Comparison of ENCODE assay signal across 8 cellular contexts in the genomic region with DNA sequence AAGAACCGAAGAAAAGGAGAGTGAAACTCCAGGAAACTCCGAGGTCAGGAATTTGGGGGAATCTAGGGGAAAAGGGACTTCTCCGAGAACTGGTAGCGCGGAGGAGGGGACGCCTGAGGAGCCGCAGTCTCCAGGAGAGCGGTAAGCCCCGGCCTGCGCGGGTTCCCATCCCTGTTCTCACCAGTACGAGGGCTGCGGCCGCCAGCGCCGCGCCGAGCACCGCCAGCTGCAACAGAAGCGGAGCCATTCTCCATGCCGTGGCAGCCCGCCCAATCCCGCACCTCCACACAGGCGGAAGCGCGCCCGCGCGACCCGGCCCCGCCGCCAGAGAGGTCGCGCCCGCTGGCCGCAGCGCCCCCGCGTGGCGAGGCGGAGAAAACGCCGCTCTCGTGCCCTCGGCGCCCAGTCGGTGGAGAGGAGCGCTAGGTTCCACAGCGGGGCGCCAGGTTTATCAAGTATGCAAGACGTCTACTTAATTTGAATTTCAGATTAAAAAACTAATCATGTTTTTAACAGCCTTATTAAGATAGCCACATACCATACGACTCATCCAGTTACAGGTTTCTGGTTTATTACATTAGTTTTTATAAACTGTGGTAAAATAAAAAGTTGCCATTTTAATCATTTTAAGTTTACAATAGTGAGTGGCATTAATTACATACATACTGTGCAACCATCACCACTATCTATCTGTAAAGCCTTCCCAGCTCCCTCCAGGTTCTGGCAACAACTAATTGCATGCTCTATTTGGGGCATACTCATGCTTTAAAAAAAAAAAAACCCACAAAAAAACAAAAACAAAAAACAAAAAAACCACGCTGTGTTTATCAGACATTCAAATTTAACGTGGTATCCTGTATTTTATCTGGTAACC. TPM values are rescaled to one million over a fixed set of nuclear protein-coding genes. Genes with fewer than 3 reads are reported as not detected.
DNase-seq lines count a peak whose midpoint lies in the region; ATAC-seq lines count a peak whose summit lies in the region.

A gene with protein sequence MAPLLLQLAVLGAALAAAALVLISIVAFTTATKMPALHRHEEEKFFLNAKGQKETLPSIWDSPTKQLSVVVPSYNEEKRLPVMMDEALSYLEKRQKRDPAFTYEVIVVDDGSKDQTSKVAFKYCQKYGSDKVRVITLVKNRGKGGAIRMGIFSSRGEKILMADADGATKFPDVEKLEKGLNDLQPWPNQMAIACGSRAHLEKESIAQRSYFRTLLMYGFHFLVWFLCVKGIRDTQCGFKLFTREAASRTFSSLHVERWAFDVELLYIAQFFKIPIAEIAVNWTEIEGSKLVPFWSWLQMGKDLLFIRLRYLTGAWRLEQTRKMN (minus strand): TSS at position 287 of the 874 bp plus-strand sequence. CDS start 40 bp downstream, at position 247.

- H3K36me3 ChIP-seq in GM23248 (ENCODE audit: low read depth) = peaks cover 14% of the 10 kb centered on the region

- no peaks in the 10 kb centered on the region for H3K9me2 ChIP-seq in GM23248 (ENCODE audit: insufficient read depth)

- H3K9me3 Mint-ChIP-seq in naive thymus-derived CD8-positive, alpha-beta T cell = peaks cover 0 to 5% (median 0%) of the 10 kb centered on the region in 9 donors

- peaks cover 15% of the 10 kb centered on the region for H3F3A ChIP-seq in GM23248 (ENCODE audit: insufficient read depth)

- WGBS in GM23248 (ENCODE audit: low coverage in 1 of 2, low lambda C conversion rate in 2 of 2, missing lambda C conversion rate in 2 of 2), 2 experiments = 0 to 1% methylated on average over 41 to 52 of the region's 54 CpGs

- H2AFZ ChIP-seq in GM23248 = peak within 1 kb of the TSS; percentile 97

- in situ Hi-C loops in GM23248 (cut with MboI) = loop anchor here (25.0 kb wide), 1 partner anchor 587 kb away; no protein-coding TSS in a partner anchor

- H4K20me1 ChIP-seq in GM23248 (ENCODE audit: insufficient read depth) = 0 out of 2 replicates have a peak, but pooled peaks cover 3% of the 10 kb centered on the region

- POLR2A ChIA-PET in naive thymus-derived CD8-positive, alpha-beta T cell (lab: Charles Lee) = interaction anchor here (0.7 to 5.7 kb wide), 13 partner anchors 10 to 1350 kb away, joined by 3 to 76 read pairs (median 7); partner anchors contain the start of genes SPART, SUPT20H and UFM1

- peaks cover 16% of the 10 kb centered on the region for H3K4me1 ChIP-seq in GM23248 (ENCODE audit: insufficient read depth)

- H3K27me3 ChIP-seq in GM23248 (replicated peaks; ENCODE audit: insufficient read depth) = no peaks in the 10 kb centered on the region

- H3K79me2 ChIP-seq in GM23248 (ENCODE audit: insufficient read depth) = peaks cover 71% of the 10 kb centered on the region

- H3K4me3 Mint-ChIP-seq in naive thymus-derived CD8-positive, alpha-beta T cell = peak within 1 kb of the TSS; percentile 96 to 100 (median 100)

- peak within 1 kb of the TSS; percentile 95 for H3K9ac ChIP-seq in GM23248

- peak within 1 kb of the TSS; percentile 96 for H3K4me2 ChIP-seq in GM23248 (ENCODE audit: unreplicated experiment)

- H3K4me1 Mint-ChIP-seq in naive thymus-derived CD8-positive, alpha-beta T cell = peaks cover 22 to 46% (median 43%) of the 10 kb centered on the region in 4 donors

- H3K27ac Mint-ChIP-seq in naive thymus-derived CD8-positive, alpha-beta T cell = peak within 1 kb of the TSS; percentile 99 to 100 (median 100)

- ATAC-seq in naive thymus-derived CD8-positive, alpha-beta T cell = peak; percentile 63 to 70

- peaks cover 0 to 5% (median 0%) of the 10 kb centered on the region in 5 donors for H3K27me3 Mint-ChIP-seq in naive thymus-derived CD8-positive, alpha-beta T cell

- peak within 1 kb of the TSS; percentile 97 for H3K27ac ChIP-seq in GM23248

- no peaks in the 10 kb centered on the region for H3K9me3 ChIP-seq in GM23248 (ENCODE audit: low read depth)

- peak within 1 kb of the TSS; percentile 95 for H3K4me3 ChIP-seq in GM23248

- peaks cover 0 to 29% (median 3%) of the 10 kb centered on the region in 3 donors for H3K36me3 Mint-ChIP-seq in naive thymus-derived CD8-positive, alpha-beta T cell

- peak; percentile 89 for DNase-seq in EH (ENCODE audit: low read depth)
- peak; percentile 94 for DNase-seq in GM23248
- peak; percentile 85 for DNase-seq in LHCN-M2 (ENCODE audit: low read depth)
- peak; percentile 90 for DNase-seq in RPMI8226
- DNase-seq in activated T-helper 1 cell treated with anti-CD3 and anti-CD28 coated beads, Interleukin-2, amount 50 U/mL, for 16 hours (ENCODE audit: low read depth in 1 of 2, low spot score in 1 of 2) = peak; percentile 84 to 93
- peak; percentile 88 for DNase-seq in fibroblast of gingiva (ENCODE audit: low read depth)
- peak; percentile 89 to 97 (median 94) for DNase-seq in naive thymus-derived CD8-positive, alpha-beta T cell
- DNase-seq in stimulated activated naive CD4-positive, alpha-beta T cell (lab: John Stamatoyannopoulos, UW) = peak; percentile 89 to 96 (median 90)

RNA-seq across cellular contexts. Expression of the gene that starts here (rescaled TPM):
- total RNA-seq in GM23248 (2014; rRNA removed; shearing (Covaris generic)) = 29.6 and 30.2 TPM in 2 replicates
- 76.2 and 77.7 TPM in 2 replicates for polyA plus RNA-seq in GM23248 (2016; fragmentation: Nextera tagmentation; extraction: Ambion mirVana)
- total RNA-seq in LHCN-M2 (2014; rRNA removed) = 34.6 and 40.2 TPM in 2 replicates
- polyA plus RNA-seq in LHCN-M2 (2012) = 23.8 TPM
- total RNA-seq in naive thymus-derived CD8-positive, alpha-beta T cell = 10 to 100 TPM; 22.5 to 27.4 TPM
- 10 to 100 TPM; 61.9 to 89.5 (median 73.6) TPM for polyA plus RNA-seq in naive thymus-derived CD8-positive, alpha-beta T cell

Comparison
In these comparisons a context has a peak if more than half of its experiments do, and no peak if none do; other contexts are left out.
1. Peak in every context shown above with its lines: DNase-seq, ATAC-seq, H3K4me3 ChIP-seq and H3K27ac ChIP-seq.